In genomic region chr5:139904566-139905400, GRCh38 we compare ENCODE assay signal across 10 cellular contexts.
DNase-seq lines count a peak whose midpoint lies in the region; FAIRE-seq and TF ChIP-seq lines count a peak whose summit lies in the region.
"Had no signal": no experiment of that assay in that cellular context is flagged by ENCODE, and none has a peak within 500 bp of the region (broad histone marks: within the 10 kb centered on the region; RNA-seq: fewer than 3 reads in every experiment).

No MANE protein-coding gene starts in this region.

- no peak overlapping the region for H3K27ac Mint-ChIP-seq in nephron progenitor cell
- H3K27ac Mint-ChIP-seq: activated CD4-positive, alpha-beta T cell treated with anti-CD3 and anti-CD28 coated beads for 36 hours had no signal

- CTCF ChIA-PET in A673 (lab: Charles Lee) (no interaction called here), GM10248 (lab: Yijun Ruan, JAX) (interaction anchor here (0.8 to 1.7 kb wide), 3 partner anchors 10 to 118 kb away, joined by 3 to 5 read pairs (median 4); no protein-coding TSS in a partner anchor)

- H3K9me3 Mint-ChIP-seq in nephron progenitor cell, result no peaks in the 10 kb centered on the region

- no TSS peak for BruUV-seq in A673 (replicated peaks; lab: Mats Ljungman, UMichigan)

- H3K4me3 ChIP-seq in A673 (ENCODE audit: low read depth, low read length, poor library complexity, severe bottlenecking) (peak overlapping the region; percentile 39), epithelial cell of proximal tubule (ENCODE audit: low read depth, low read length) (peak overlapping the region; percentile 37)

- no peak for TF ChIP-seq CTCF in A673 (conservative IDR thresholded peaks at IDR 0.05; ENCODE audit: low read depth, low read length)
- no peak for TF ChIP-seq CTCF in epithelial cell of proximal tubule (conservative IDR thresholded peaks at IDR 0.05; ENCODE audit: low read depth, low read length)
- no peak for TF ChIP-seq CTCF in nephron progenitor cell (IDR thresholded peaks at IDR 0.05)
- TF ChIP-seq CTCF in GM10248 (IDR thresholded peaks at IDR 0.05; ENCODE audit: control extremely low read depth, extremely low read depth, low read depth, missing control alignments), result no peak

- no peak for FAIRE-seq in HTR-8/SVneo (lab: Jason Lieb, UNC)

- H3K27ac ChIP-seq in A673 (ENCODE audit: low read depth, low read length, poor library complexity, severe bottlenecking), result no peak overlapping the region

- H3K27me3 ChIP-seq in A673 (replicated peaks; ENCODE audit: insufficient read depth, low read depth, low read length, poor library complexity), result peaks cover 56% of the 10 kb centered on the region

- POLR2A ChIA-PET in A673 (lab: Charles Lee; ENCODE audit: low non-redundant PET) (no interaction called here), GM10248 (lab: Yijun Ruan, JAX) (no interaction called here)

- intact Hi-C loops in A673 (cut with micrococcal nuclease; ENCODE audit: unreplicated experiment), result no loop called here

- H3K27me3 Mint-ChIP-seq in nephron progenitor cell (ENCODE audit: low read depth, poor library complexity), result peaks cover 43% of the 10 kb centered on the region

- no peaks in the 10 kb centered on the region for H3K9me3 ChIP-seq in A673 (ENCODE audit: low read depth, low read length, poor library complexity, severe bottlenecking)

- H3K36me3 ChIP-seq in A673 (ENCODE audit: insufficient read depth, low read length, poor library complexity, severe bottlenecking), result no peaks in the 10 kb centered on the region

- H3K36me3 Mint-ChIP-seq in nephron progenitor cell (ENCODE audit: low read depth), result no peaks in the 10 kb centered on the region

- peak overlapping the region; percentile 69 for H3K4me3 Mint-ChIP-seq in nephron progenitor cell
- H3K4me3 Mint-ChIP-seq: activated CD4-positive, alpha-beta T cell treated with anti-CD3 and anti-CD28 coated beads for 36 hours had no signal

- peaks cover 11% of the 10 kb centered on the region for H3K4me1 ChIP-seq in A673 (ENCODE audit: insufficient read depth, low read length, poor library complexity, severe bottlenecking)

- DNase-seq in A673 (ENCODE audit: low spot score) (no peak), HTR-8/SVneo (ENCODE audit: insufficient read length, low spot score) (peak; percentile 29), epithelial cell of proximal tubule (ENCODE audit: low read depth) (no peak), nephron progenitor cell (peak; percentile 55), NCI-H2196 treated with DMSO at 0.1 percent for 48 hours (lab: John Stamatoyannopoulos, UW; ENCODE audit: unreplicated experiment) (no peak), GM10248 (ENCODE audit: extremely low spot score) (no peak), OCI-M1 (lab: John Stamatoyannopoulos, UW) (no peak)
- no peak for DNase-seq in activated CD4-positive, CD25-positive, alpha-beta regulatory T cell (lab: John Stamatoyannopoulos, UW)
- DNase-seq: NCI-H1105 had no signal

- peaks cover 8% of the 10 kb centered on the region for H3K4me1 Mint-ChIP-seq in nephron progenitor cell
- H3K4me1 Mint-ChIP-seq: activated CD4-positive, alpha-beta T cell treated with anti-CD3 and anti-CD28 coated beads for 36 hours had no signal

Comparison
In these comparisons a context has a peak if more than half of its experiments do, and no peak if none do; other contexts are left out.
1. DNase-seq: peak in HTR-8/SVneo (single experiment) and nephron progenitor cell (single experiment); none in A673 (single experiment), epithelial cell of proximal tubule (single experiment), NCI-H2196 treated with DMSO at 0.1 percent for 48 hours (single experiment), GM10248 (single experiment), activated CD4-positive, CD25-positive, alpha-beta regulatory T cell (0 of 4) and OCI-M1 (single experiment).